21 cellular contexts compared by ENCODE assay signal in the genomic region with DNA sequence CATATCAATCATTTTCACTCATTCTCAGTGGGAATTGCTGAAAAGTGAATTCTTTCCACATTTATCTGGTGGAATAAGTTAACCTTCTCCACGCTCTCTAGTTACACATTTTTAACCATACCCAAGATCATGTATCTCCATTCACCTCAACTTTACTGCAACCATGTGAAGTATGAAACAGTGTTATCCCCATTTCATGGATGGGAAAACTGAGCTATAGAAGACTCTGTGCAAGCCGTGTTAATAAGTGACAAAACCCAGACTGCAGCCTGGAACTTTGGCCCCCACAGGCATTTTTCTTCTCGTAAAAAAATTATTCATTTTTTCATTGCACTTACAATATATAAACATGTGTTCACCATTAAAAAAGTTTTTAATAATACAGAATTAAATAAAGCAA.
"Had no signal": no experiment of that assay in that cellular context is flagged by ENCODE, and none has a peak within 500 bp of the region (broad histone marks: within the 10 kb centered on the region; RNA-seq: fewer than 3 reads in every experiment).

No MANE protein-coding gene starts in this region.

- DNase-seq: Kasumi-1, MM.1S, NCI-H1092 treated with DMSO at 0.1 percent for 48 hours, NCI-H1436, NCI-H187, NCI-H2029, NCI-H2081 treated with DMSO at 0.1 percent for 48 hours, NCI-H2171, NCI-H226, NCI-H446, NCI-H510A, NCI-H524 treated with DMSO at 0.1 percent for 48 hours, NCI-H69, NCI-H774, PC-3, SHP77, SK-N-SH, SW 1271 had no signal

- H3K4me2 ChIP-seq: KMS-11, SK-N-SH had no signal

- ATAC-seq: Panc1, PC-3 had no signal

- H3K9ac ChIP-seq: KMS-11, SK-N-SH had no signal

- H3K27ac ChIP-seq: KMS-11, RWPE1 had no signal

- H3K9me3 ChIP-seq: SK-N-SH had no signal
